Comparison of ENCODE assay signal across 5 cellular contexts in genomic region chr1:3377166-3377565, GRCh38.
"Had no signal": no experiment of that assay in that cellular context is flagged by ENCODE, and none has a peak within 500 bp of the region (broad histone marks: within the 10 kb centered on the region; RNA-seq: fewer than 3 reads in every experiment).

No MANE protein-coding gene starts in this region.

- H3K27ac ChIP-seq: HL-60 had no signal

- H2AFZ ChIP-seq: GM23338 had no signal

- DNase-seq: H9, HFFc6 had no signal

- H3K4me3 ChIP-seq: GM23338 had no signal

- ATAC-seq: HCT116 had no signal

- H3K4me2 ChIP-seq: GM23338 had no signal
